In genomic region chr10:45972106-45972812, GRCh38 we compare ENCODE assay signal across 1 cellular context.
TF ChIP-seq lines count a peak whose summit lies in the region.

Gene TIMM23, plus strand, starts transcription at chr10:45972489. Its CDS starts 136 bp downstream, at chr10:45972625.

TF ChIP-seq in HCT116, 20 proteins besides CTCF, POLR2A, EP300 and RAD21 (continued from another document):
- TF ChIP-seq TCF7L2 (IDR thresholded peaks at IDR 0.05; ENCODE audit: borderline replicate concordance, extremely low read depth, insufficient read depth, insufficient read length), result peak; percentile 48
- peak; percentile 62; the same call in 1 of the 2 replicates for TF ChIP-seq SIN3A (IDR thresholded peaks at IDR 0.05; ENCODE audit: low read depth)
- peak; percentile 80 for TF ChIP-seq MAX (IDR thresholded peaks at IDR 0.05)
- TF ChIP-seq POLR2AphosphoS5 (IDR thresholded peaks at IDR 0.05; ENCODE audit: low read depth, low read length), result peak; percentile 66
TF ChIP-seq in HCT116: peak in this region for 9; not testable (repeated sequence) for 11.
